Comparison of ENCODE assay signal across 11 cellular contexts in genomic region chr12:105092336-105092735, GRCh38. TPM values are rescaled to one million over a fixed set of nuclear protein-coding genes. Genes with fewer than 3 reads are reported as not detected.
A peak's percentile ranks its signal among the peaks of the same experiment; 100 is the strongest.
DNase-seq lines count a peak whose midpoint lies in the region; ATAC-seq and TF ChIP-seq lines count a peak whose summit lies in the region.
"Had no signal": no experiment of that assay in that cellular context is flagged by ENCODE, and none has a peak within 500 bp of the region (broad histone marks: within the 10 kb centered on the region; RNA-seq: fewer than 3 reads in every experiment).

No MANE protein-coding gene starts in this region.

- H4K91ac ChIP-seq in trophoblast cell (ENCODE audit: low read depth, low read length) = no peak overlapping the region

- no peak for TF ChIP-seq POLR2A in sigmoid colon (IDR thresholded peaks at IDR 0.05)

- H2BK5ac ChIP-seq in trophoblast cell (ENCODE audit: low read depth, low read length, poor library complexity) = no peak overlapping the region

- H4K12ac ChIP-seq in trophoblast cell (ENCODE audit: low read depth, low read length) = no peak overlapping the region

- no peaks in the 10 kb centered on the region for H3K79me1 ChIP-seq in trophoblast cell (ENCODE audit: low read length)

- intact Hi-C loops in PC-3 (cut with micrococcal nuclease) (no loop called here), sciatic nerve (cut with DNase I) (no loop called here), sigmoid colon (cut with DNase I) (no loop called here)

- H3K4me2 ChIP-seq in PC-3 (ENCODE audit: low read length) = peak overlapping the region; percentile 59
- peak overlapping the region; percentile 67 for H3K4me2 ChIP-seq in trophoblast cell (ENCODE audit: low read length)

- no CpG with 5 or more reads among the region's 13 CpGs for WGBS in trophoblast cell (ENCODE audit: extremely low coverage, insufficient coverage, insufficient read length)
- WGBS in sigmoid colon, 2 donors = 40 to 54% methylated on average over 13 of the region's 13 CpGs

- H3K4me3 ChIP-seq in PC-3 (ENCODE audit: low read length) (peak overlapping the region; percentile 20; the same call in 1 of the 2 replicates), trophoblast cell (ENCODE audit: low read depth, low read length) (no peak overlapping the region), sigmoid colon (no peak overlapping the region)

- no peak overlapping the region for H3K4ac ChIP-seq in trophoblast cell (ENCODE audit: low read depth, low read length)

- H3K27ac ChIP-seq in PC-3 (ENCODE audit: low read length) (no peak overlapping the region), trophoblast cell (ENCODE audit: low read depth, low read length) (no peak overlapping the region), sigmoid colon (no peak overlapping the region)

- TF ChIP-seq CTCF in PC-3 (conservative IDR thresholded peaks at IDR 0.05; ENCODE audit: low read depth, low read length) (no peak), sigmoid colon (IDR thresholded peaks at IDR 0.05) (no peak)

- no peak overlapping the region for H3K18ac ChIP-seq in trophoblast cell (ENCODE audit: low read length)

- DNase-seq in PC-3 (peak; percentile 46), iPS DF 19.7 (ENCODE audit: low read depth, low spot score) (peak; percentile 98), trophoblast cell (peak; percentile 61 to 70), activated gamma-delta T cell (lab: John Stamatoyannopoulos, UW) (no peak), sciatic nerve (ENCODE audit: low spot score) (no peak), sigmoid colon (no peak)
- DNase-seq: CD4-positive, alpha-beta T cell; kidney glomerular epithelial cell; SHP77 had no signal

- H4K20me1 ChIP-seq in PC-3 (ENCODE audit: low read length) = no peaks in the 10 kb centered on the region

- no peaks in the 10 kb centered on the region for H3F3A ChIP-seq in PC-3 (ENCODE audit: low read length, unreplicated experiment)

- H3K79me2 ChIP-seq in PC-3 (ENCODE audit: low read length) (no peaks in the 10 kb centered on the region), trophoblast cell (ENCODE audit: control insufficient read depth, insufficient read depth, low read length, poor library complexity) (no peaks in the 10 kb centered on the region)

- no peak overlapping the region for H3K14ac ChIP-seq in trophoblast cell (ENCODE audit: low read length)

- H3K9me2 ChIP-seq in PC-3 (replicated peaks; ENCODE audit: low read length) = no peaks in the 10 kb centered on the region

- no peak for TF ChIP-seq RAD21 in Ishikawa (IDR thresholded peaks at IDR 0.05; ENCODE audit: low read depth)

- ATAC-seq in PC-3 (peak; percentile 60), sciatic nerve (no peak), GM21360 (IDR thresholded peaks at IDR 0.05; ENCODE audit: unreplicated experiment) (no peak)

- CTCF ChIA-PET in PC-3 (lab: Charles Lee) = no interaction called here

- no peak overlapping the region for H4K8ac ChIP-seq in trophoblast cell (ENCODE audit: low read depth, low read length)

- POLR2A ChIA-PET in PC-3 (lab: Charles Lee; ENCODE audit: unreplicated experiment) = interaction anchor here (0.6 kb wide), 1 partner anchor 157 kb away, joined by 3 read pairs; no protein-coding TSS in a partner anchor

- H3K23ac ChIP-seq in trophoblast cell (ENCODE audit: low read length) = no peak overlapping the region

- H2AFZ ChIP-seq in PC-3 (ENCODE audit: low read length) (peak overlapping the region; percentile 60), trophoblast cell (ENCODE audit: insufficient read depth, low read length, poor library complexity) (no peak overlapping the region)

- H3K36me3 ChIP-seq in PC-3 (ENCODE audit: low read depth, low read length) (no peaks in the 10 kb centered on the region), trophoblast cell (ENCODE audit: control insufficient read depth in 1 of 2, insufficient read depth in 2 of 2, low read length in 2 of 2) (peaks cover 1 to 2% of the 10 kb centered on the region in 2 experiments), sigmoid colon (no peaks in the 10 kb centered on the region)

- no TSS peak for BruUV-seq in PC-3 (replicated peaks; lab: Mats Ljungman, UMichigan)

- H3K9me3 ChIP-seq in PC-3 (ENCODE audit: low read length) = peaks cover 6% of the 10 kb centered on the region; the same call in 1 of the 2 replicates
- H3K9me3 ChIP-seq in trophoblast cell (ENCODE audit: insufficient read depth, low read depth, low read length) = peaks cover 4% of the 10 kb centered on the region
- no peaks in the 10 kb centered on the region for H3K9me3 ChIP-seq in sigmoid colon

- H3K9ac ChIP-seq in PC-3 (ENCODE audit: low read length) = no peak overlapping the region
- H3K9ac ChIP-seq in trophoblast cell (ENCODE audit: low read length) = no peak overlapping the region

- H2BK120ac ChIP-seq in trophoblast cell (ENCODE audit: insufficient read depth, low read length, poor library complexity) = no peak overlapping the region

- no peak for TF ChIP-seq EP300 in Ishikawa (IDR thresholded peaks at IDR 0.05; ENCODE audit: borderline replicate concordance)
- no peak for TF ChIP-seq EP300 in sigmoid colon (IDR thresholded peaks at IDR 0.05)

- no peak overlapping the region for H2BK12ac ChIP-seq in trophoblast cell (ENCODE audit: low read length)

- H2AK5ac ChIP-seq in trophoblast cell (ENCODE audit: low read length) = no peak overlapping the region

- H3K27me3 ChIP-seq in PC-3 (ENCODE audit: low read length) (no peaks in the 10 kb centered on the region), trophoblast cell (ENCODE audit: insufficient read depth, low read length) (no peaks in the 10 kb centered on the region), sigmoid colon (no peaks in the 10 kb centered on the region)

- no peaks in the 10 kb centered on the region for H3K4me1 ChIP-seq in PC-3 (ENCODE audit: insufficient read depth, low read length)
- no peaks in the 10 kb centered on the region for H3K4me1 ChIP-seq in trophoblast cell (ENCODE audit: control insufficient read depth in 1 of 2, insufficient read depth in 2 of 2, low read length in 2 of 2)
- no peaks in the 10 kb centered on the region for H3K4me1 ChIP-seq in sigmoid colon

TF ChIP-seq in Ishikawa, 13 proteins besides CTCF, POLR2A, EP300 and RAD21:
- TF ChIP-seq, protein P1, sequence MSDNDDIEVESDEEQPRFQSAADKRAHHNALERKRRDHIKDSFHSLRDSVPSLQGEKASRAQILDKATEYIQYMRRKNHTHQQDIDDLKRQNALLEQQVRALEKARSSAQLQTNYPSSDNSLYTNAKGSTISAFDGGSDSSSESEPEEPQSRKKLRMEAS (IDR thresholded peaks at IDR 0.05) = no peak
- TF ChIP-seq YY1 (IDR thresholded peaks at IDR 0.05; ENCODE audit: low read depth) (peak; percentile 63; the same call in 1 of the 2 replicates), ZBTB7A (IDR thresholded peaks at IDR 0.05; ENCODE audit: low read depth) (no peak), EGR1 (IDR thresholded peaks at IDR 0.05) (peak; percentile 65), TEAD4 (IDR thresholded peaks at IDR 0.05) (no peak)
TF ChIP-seq in Ishikawa: peak in this region for 2.

RNA-seq across cellular contexts. Expression of gene ALDH1L2, which starts 8.1 kb away (rescaled TPM):
- total RNA-seq in PC-3 (2014; rRNA removed) = 0.15 and 0.40 TPM in 2 replicates
- 1.00 and 1.2 TPM in 2 replicates for polyA plus RNA-seq in trophoblast cell (2013)
- 11.3 TPM for total RNA-seq in sciatic nerve
- 10 to 100 TPM in 1 of 4 donors, 1 to 10 TPM in 3; 3.1 to 13.0 (median 6.6) TPM for total RNA-seq in sigmoid colon
- polyA plus RNA-seq in sigmoid colon = 1 to 10 TPM in 1 of 3 donors, under 1 TPM in 2; 0.23 to 1.3 (median 0.60) TPM

RNA-seq across cellular contexts. Expression of gene WASHC4, which starts 15.2 kb away (rescaled TPM):
- total RNA-seq in PC-3 (2014; rRNA removed) (38.2 and 46.9 TPM in 2 replicates), sciatic nerve (78.4 TPM), sigmoid colon (10 to 100 TPM; 43.3 to 64.3 (median 59.7) TPM)
- polyA plus RNA-seq in trophoblast cell (2013) = 30.2 and 30.4 TPM in 2 replicates
- polyA plus RNA-seq in sigmoid colon = 10 to 100 TPM in 2 of 3 donors, 1 to 10 TPM in 1; 9.6 to 15.3 (median 10.2) TPM

Comparison
In these comparisons a context has a peak if more than half of its experiments do, and no peak if none do; other contexts are left out.
1. DNase-seq: peak in PC-3 (single experiment), iPS DF 19.7 (single experiment) and trophoblast cell (2 of 2); none in activated gamma-delta T cell (single experiment), sciatic nerve (single experiment) and sigmoid colon (single experiment).